Comparison of ENCODE assay signal across 19 cellular contexts in the genomic region with DNA sequence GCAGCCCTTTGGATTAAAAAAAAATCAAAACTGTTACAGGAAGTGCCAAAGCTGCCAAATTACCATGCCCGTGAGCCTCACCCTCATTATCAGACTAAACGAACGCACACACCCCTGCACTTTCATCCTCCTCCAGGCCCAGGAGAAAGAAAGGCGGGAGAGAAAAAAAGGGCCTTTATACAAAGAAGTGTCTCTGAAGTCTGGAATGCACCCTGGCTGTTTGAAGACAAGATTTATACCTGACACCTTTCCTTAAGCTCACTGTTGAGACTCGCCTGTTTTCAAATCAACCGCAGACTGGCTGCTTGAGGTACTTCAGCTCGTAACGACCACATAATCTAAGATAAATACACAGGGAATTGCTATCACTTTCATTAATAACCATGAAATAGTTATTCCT. TPM values are rescaled to one million over a fixed set of nuclear protein-coding genes. Genes with fewer than 3 reads are reported as not detected.
DNase-seq lines count a peak whose midpoint lies in the region; ATAC-seq and TF ChIP-seq lines count a peak whose summit lies in the region.
"Had no signal": no experiment of that assay in that cellular context is flagged by ENCODE, and none has a peak within 500 bp of the region (broad histone marks: within the 10 kb centered on the region; RNA-seq: fewer than 3 reads in every experiment).

No MANE protein-coding gene starts in this region.

- POLR2A ChIA-PET in RWPE1 (lab: Yijun Ruan, JAX; ENCODE audit: low non-redundant PET), result no interaction called here

- no peak for TF ChIP-seq POLR2A in breast epithelium (IDR thresholded peaks at IDR 0.05)
- TF ChIP-seq POLR2A in stomach (IDR thresholded peaks at IDR 0.05), result no peak

- H3K27me3 ChIP-seq in mammary epithelial cell (ENCODE audit: insufficient read depth, low read length) (peaks cover 3% of the 10 kb centered on the region), breast epithelium (no peaks in the 10 kb centered on the region), esophagus (ENCODE audit: control insufficient read depth in 1 of 2, insufficient read depth in 2 of 2, low read length in 2 of 2) (no peaks in the 10 kb centered on the region), stomach (no peaks in the 10 kb centered on the region)
- H3K27me3 ChIP-seq: esophagus muscularis mucosa had no signal

- in situ Hi-C loops in mammary epithelial cell (cut with MboI; ENCODE audit: low sequenced_read_pairs in 2 of 2), result no loop called here

- DNase-seq in mammary epithelial cell (no peak), breast epithelium (ENCODE audit: low spot score in 2 of 2) (no peak), RWPE1 (ENCODE audit: low spot score) (peak; percentile 54), stomach (peak; percentile 40), activated gamma-delta T cell (lab: John Stamatoyannopoulos, UW) (no peak), ecto neural progenitor cell (ENCODE audit: low spot score) (no peak)
- DNase-seq: activated CD4-positive, CD25-positive, alpha-beta regulatory T cell treated with anti-CD3 and anti-CD28 coated beads, Interleukin-2, amount 50 U/mL, for 72 hours; aorta; GOT3; Kasumi-1; NCI-H345; SHP77 treated with DMSO at 0.1 percent for 48 hours; T-helper 2 cell had no signal

- H2AFZ ChIP-seq in mammary epithelial cell (ENCODE audit: low read depth, low read length), result no peak overlapping the region

- H3K27ac ChIP-seq in mammary epithelial cell (ENCODE audit: insufficient read depth, low read depth, low read length) (no peak overlapping the region), breast epithelium (peak overlapping the region in 1 of 2 donors; percentile 59), RWPE1 (no peak overlapping the region), esophagus (ENCODE audit: low read depth in 2 of 2, low read length in 1 of 2) (peak overlapping the region; percentile 88 to 96), stomach (peak overlapping the region in 4 of 5 donors; percentile 15 to 86 (median 68))
- H3K27ac ChIP-seq: esophagus muscularis mucosa had no signal

- no peak for TF ChIP-seq EP300 in stomach (IDR thresholded peaks at IDR 0.05)

- H4K20me1 ChIP-seq in mammary epithelial cell (ENCODE audit: insufficient read depth, low read length), result no peaks in the 10 kb centered on the region

- ATAC-seq in HG03457 (IDR thresholded peaks at IDR 0.05; ENCODE audit: unreplicated experiment), result no peak

- H3K4me2 ChIP-seq in mammary epithelial cell (ENCODE audit: insufficient read depth, low read depth, low read length), result peak overlapping the region; percentile 44

- WGBS in mammary epithelial cell (ENCODE audit: low coverage, missing lambda C conversion rate), result 44% methylated on average over 8 of the region's 8 CpGs
- WGBS in esophagus, 2 donors, result 38 to 40% methylated on average over 8 of the region's 8 CpGs
- 21 to 54% (median 36%) methylated on average over 8 of the region's 8 CpGs for WGBS in stomach, 5 donors

- TF ChIP-seq CTCF in mammary epithelial cell (conservative IDR thresholded peaks at IDR 0.05 in 1 of 2, IDR thresholded peaks at IDR 0.05 in 1 of 2; ENCODE audit: extremely low read depth in 1 of 2, insufficient read depth in 1 of 2, low read depth in 1 of 2, low read length in 2 of 2) (no peak), breast epithelium (IDR thresholded peaks at IDR 0.05) (no peak), RWPE1 (conservative IDR thresholded peaks at IDR 0.05; ENCODE audit: low read depth) (no peak), stomach (IDR thresholded peaks at IDR 0.05) (no peak)

- intact Hi-C loops in mammary epithelial cell (cut with micrococcal nuclease) (no loop called here), breast epithelium (cut with DNase I; ENCODE audit: low total_unique reads) (no loop called here), stomach (cut with DNase I; ENCODE audit: low total_unique reads) (no loop called here)

- dilution Hi-C loops in mammary epithelial cell (cut with HindIII; ENCODE audit: low sequenced_read_pairs), result no loop called here

- no peaks in the 10 kb centered on the region for H3K79me2 ChIP-seq in mammary epithelial cell (ENCODE audit: insufficient read depth, low read length)

- no peaks in the 10 kb centered on the region for H3K36me3 ChIP-seq in mammary epithelial cell (ENCODE audit: insufficient read depth, low read length)
- H3K36me3 ChIP-seq in breast epithelium, result no peaks in the 10 kb centered on the region
- H3K36me3 ChIP-seq in esophagus (ENCODE audit: control insufficient read depth in 2 of 2, insufficient read depth in 2 of 2, low read length in 1 of 2), result no peaks in the 10 kb centered on the region
- no peaks in the 10 kb centered on the region for H3K36me3 ChIP-seq in stomach
- H3K36me3 ChIP-seq: esophagus muscularis mucosa had no signal

- H3K4me1 ChIP-seq in mammary epithelial cell (ENCODE audit: insufficient read depth, low read length) (peaks cover 32% of the 10 kb centered on the region), breast epithelium (no peaks in the 10 kb centered on the region), esophagus (ENCODE audit: control insufficient read depth in 2 of 2, insufficient read depth in 2 of 2, low read length in 1 of 2) (peaks cover 4 to 26% of the 10 kb centered on the region in 2 donors), stomach (peaks cover 0 to 18% (median 12%) of the 10 kb centered on the region in 4 donors)

- H3K9me3 ChIP-seq in mammary epithelial cell (replicated peaks; ENCODE audit: insufficient read depth, low read length) (no peaks in the 10 kb centered on the region), breast epithelium (peaks cover 0 to 2% of the 10 kb centered on the region in 2 donors), esophagus (ENCODE audit: control insufficient read depth in 2 of 2, insufficient read depth in 1 of 2, low read depth in 1 of 2, low read length in 1 of 2) (no peaks in the 10 kb centered on the region), stomach (no peaks in the 10 kb centered on the region)

- no peak overlapping the region for H3K4me3 ChIP-seq in mammary epithelial cell (replicated peaks in 1 of 3; ENCODE audit: insufficient read depth in 1 of 3, low read depth in 2 of 3, low read length in 3 of 3)
- H3K4me3 ChIP-seq in breast epithelium, result no peak overlapping the region
- H3K4me3 ChIP-seq in esophagus (ENCODE audit: low read depth in 1 of 2, low read length in 2 of 2), result no peak overlapping the region
- no peak overlapping the region for H3K4me3 ChIP-seq in stomach
- H3K4me3 ChIP-seq: esophagus muscularis mucosa had no signal

- no TSS peak for BruUV-seq in mammary epithelial cell (replicated peaks; lab: Mats Ljungman, UMichigan)

- no peak overlapping the region for H3K9ac ChIP-seq in mammary epithelial cell (ENCODE audit: insufficient read depth, low read length)

- CTCF ChIA-PET in mammary epithelial cell (lab: Charles Lee; ENCODE audit: low non-redundant PET), result no interaction called here
- CTCF ChIA-PET in RWPE1 (lab: Yijun Ruan, JAX), result interaction anchor here (1.0 to 2.0 kb wide), 3 partner anchors 14 to 31 kb away, joined by 4 to 6 read pairs (median 6); a partner anchor contains a TSS

RNA-seq across cellular contexts. Expression of a gene that starts 31.0 kb away (rescaled TPM):
- total RNA-seq in mammary epithelial cell, result 1 to 10 TPM in 1 of 2 donors, under 1 TPM in 1; 0.38 to 2.2 TPM
- polyA plus RNA-seq in mammary epithelial cell, result 0.11 TPM
- polyA minus RNA-seq in mammary epithelial cell, result not detected
- total RNA-seq in breast epithelium, result under 1 TPM in 1 of 3 donors, not detected in 2; 0.29 TPM
- 1 to 10 TPM; 1.3 to 2.3 TPM for polyA plus RNA-seq in esophagus
- total RNA-seq in stomach, result 1 to 10 TPM in 1 of 5 donors, not detected in 4; 1.1 TPM
- under 1 TPM in 1 of 3 donors, not detected in 2; 0.93 TPM for polyA plus RNA-seq in stomach
- total RNA-seq: aorta, esophagus muscularis mucosa, HT-29, lung microvascular endothelial cell, temporal lobe had no signal
- polyA plus RNA-seq: aorta had no signal

Comparison
In these comparisons a context has a peak if more than half of its experiments do, and no peak if none do; other contexts are left out.
1. DNase-seq: peak in RWPE1 (single experiment) and stomach (single experiment); none in mammary epithelial cell (single experiment), breast epithelium (0 of 2), activated gamma-delta T cell (single experiment) and ecto neural progenitor cell (single experiment).
2. H3K27ac ChIP-seq: peak in esophagus (2 of 2) and stomach (4 of 5); none in mammary epithelial cell (single experiment) and RWPE1 (single experiment).